Comparison of ENCODE assay signal across 1 cellular context in the genomic region with DNA sequence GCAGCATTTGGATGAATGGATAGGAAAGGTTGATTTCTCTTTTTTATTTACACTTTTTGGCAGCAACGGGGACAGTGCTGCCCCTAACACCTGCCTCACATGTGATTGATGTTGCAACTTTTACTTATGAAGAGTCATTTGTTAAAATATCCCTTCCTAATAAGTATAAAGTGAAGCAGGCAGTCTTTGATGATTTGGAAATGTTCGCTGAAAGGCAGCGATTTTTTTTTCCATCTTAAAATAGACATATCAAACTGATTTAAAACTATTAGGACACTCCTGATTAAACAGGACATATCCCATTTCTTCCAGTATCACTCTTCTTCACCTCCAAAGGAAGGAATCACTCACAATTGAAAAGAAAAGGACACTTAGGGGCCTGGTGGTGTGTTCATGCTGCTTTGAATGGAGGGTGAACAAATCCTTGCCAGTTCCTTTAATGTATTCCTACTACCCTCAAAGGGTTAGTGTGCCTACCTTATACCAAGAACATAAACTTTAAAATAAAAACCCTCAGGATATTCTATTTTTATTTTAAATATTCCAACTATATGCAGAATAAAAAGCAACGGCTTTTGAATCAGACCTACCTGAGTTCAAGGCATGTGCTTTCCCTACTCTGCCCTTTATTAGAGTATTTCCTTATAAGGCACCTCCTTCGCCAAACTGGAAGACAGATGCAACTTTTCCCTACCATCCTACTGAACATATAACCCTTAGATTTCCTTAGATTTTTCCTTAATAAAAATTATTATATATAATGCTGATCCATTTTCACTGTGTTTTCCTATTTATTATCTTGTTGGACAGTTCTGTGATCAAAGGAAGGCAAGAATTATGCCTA.
TF ChIP-seq lines count a peak whose summit lies in the region.

No MANE protein-coding gene starts in this region.

TF ChIP-seq in GM23338, 12 proteins besides CTCF, POLR2A, EP300 and RAD21:
- TF ChIP-seq STAT1 (IDR thresholded peaks at IDR 0.05; ENCODE audit: unreplicated experiment) = no peak
- TF ChIP-seq EZH2phosphoT487 (IDR thresholded peaks at IDR 0.05; ENCODE audit: unreplicated experiment) = no peak
- TF ChIP-seq ZNF114 (CRISPR knock-in tag; IDR thresholded peaks at IDR 0.05) = no peak
- no peak for TF ChIP-seq NANOG (IDR thresholded peaks at IDR 0.05; ENCODE audit: borderline replicate concordance)
- TF ChIP-seq POLR2AphosphoS5 (IDR thresholded peaks at IDR 0.05; ENCODE audit: low read depth) = no peak
- no peak for TF ChIP-seq CREB1 (CRISPR knock-in tag; IDR thresholded peaks at IDR 0.05; ENCODE audit: low read depth)
